Comparison of ENCODE assay signal across 19 cellular contexts in the genomic region with DNA sequence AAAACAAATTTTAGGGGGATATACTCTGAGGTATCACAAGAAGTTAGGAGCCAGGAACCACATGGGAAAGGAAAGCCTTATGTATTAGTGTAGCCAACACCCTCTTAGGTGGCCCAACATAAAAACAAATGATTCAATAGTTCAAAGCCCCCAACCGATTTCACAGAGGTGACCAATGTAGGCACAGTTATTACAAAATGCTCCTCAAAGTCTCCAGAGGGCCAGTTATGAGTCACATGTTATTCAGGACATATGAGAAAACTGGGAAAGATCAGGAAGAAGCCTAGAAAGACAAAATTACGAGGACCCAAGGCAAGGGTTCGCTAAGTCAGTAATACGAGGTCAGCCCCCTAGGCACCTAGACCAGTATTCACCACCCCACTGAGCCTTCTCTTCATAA. TPM values are rescaled to one million over a fixed set of nuclear protein-coding genes. Genes with fewer than 3 reads are reported as not detected.
DNase-seq lines count a peak whose midpoint lies in the region; ATAC-seq, FAIRE-seq and TF ChIP-seq lines count a peak whose summit lies in the region.
"Had no signal": no experiment of that assay in that cellular context is flagged by ENCODE, and none has a peak within 500 bp of the region (broad histone marks: within the 10 kb centered on the region; RNA-seq: fewer than 3 reads in every experiment).

No MANE protein-coding gene starts in this region.

- peak overlapping the region; percentile 36 for H3K4me2 ChIP-seq in astrocyte (ENCODE audit: low read length)
- H3K4me2 ChIP-seq in osteoblast (ENCODE audit: insufficient read depth, low read length) = peak overlapping the region; percentile 29
- H3K4me2 ChIP-seq: A549, PC-9 had no signal

- H3K4me1 Mint-ChIP-seq in astrocyte (ENCODE audit: low read depth, unreplicated experiment) = peaks cover 3% of the 10 kb centered on the region
- H3K4me1 Mint-ChIP-seq: CD8-positive, alpha-beta memory T cell had no signal

- peak overlapping the region; percentile 64 for H3K27ac ChIP-seq in astrocyte (ENCODE audit: low read depth, low read length)
- peak overlapping the region; percentile 86 for H3K27ac ChIP-seq in osteoblast (ENCODE audit: low read depth, low read length)
- H3K27ac ChIP-seq: A549, PC-9 had no signal

- DNase-seq in EH (ENCODE audit: low read depth) (peak; percentile 47), HT1080 (ENCODE audit: low read depth) (peak; percentile 17), astrocyte (ENCODE audit: low read depth) (no peak), osteoblast (ENCODE audit: insufficient read length, low spot score, missing footprints) (no peak), superior temporal gyrus (ENCODE audit: extremely low spot score) (no peak), SW480 (ENCODE audit: low spot score) (no peak)
- DNase-seq: C1 segment of cervical spinal cord; CD8-positive, alpha-beta memory T cell; DMS53; Kasumi-1; NCI-H1105 treated with DMSO at 0.1 percent for 48 hours; NCI-H1694; NCI-H2081 treated with DMSO at 0.1 percent for 48 hours; NCI-H510A; NCI-H774; PC-9 had no signal

- no peak for ATAC-seq in GM19324 (IDR thresholded peaks at IDR 0.05; ENCODE audit: low FRiP score, unreplicated experiment)
- ATAC-seq: A549 had no signal

- H3K4me3 ChIP-seq in astrocyte (ENCODE audit: insufficient read depth, low read depth, low read length) = no peak overlapping the region
- H3K4me3 ChIP-seq in osteoblast (ENCODE audit: insufficient read depth, low read length) = no peak overlapping the region
- H3K4me3 ChIP-seq: A549, HAP-1, PC-9 had no signal

- H2AFZ ChIP-seq in astrocyte (ENCODE audit: low read depth, low read length) = no peak overlapping the region
- H2AFZ ChIP-seq in osteoblast (ENCODE audit: low read length) = peak overlapping the region; percentile 38
- H2AFZ ChIP-seq: PC-9 had no signal

- H3K9me3 Mint-ChIP-seq in astrocyte (ENCODE audit: unreplicated experiment) = peaks cover 6% of the 10 kb centered on the region
- H3K9me3 Mint-ChIP-seq: CD8-positive, alpha-beta memory T cell had no signal

- H3K4me1 ChIP-seq in astrocyte (ENCODE audit: insufficient read depth, low read length) = peaks cover 42% of the 10 kb centered on the region
- H3K4me1 ChIP-seq in osteoblast (ENCODE audit: insufficient read depth, low read length) = peaks cover 59% of the 10 kb centered on the region
- H3K4me1 ChIP-seq: A549, HAP-1 had no signal

- no peak overlapping the region for H3K27ac Mint-ChIP-seq in astrocyte (ENCODE audit: unreplicated experiment)
- H3K27ac Mint-ChIP-seq: CD8-positive, alpha-beta memory T cell had no signal

- H3K9me3 ChIP-seq in astrocyte (ENCODE audit: insufficient read depth, low read depth, low read length) (no peaks in the 10 kb centered on the region), osteoblast (ENCODE audit: low read depth, low read length) (no peaks in the 10 kb centered on the region)
- H3K9me3 ChIP-seq: A549, HAP-1 had no signal

- no peak overlapping the region for H3K4me3 Mint-ChIP-seq in astrocyte (ENCODE audit: unreplicated experiment)
- H3K4me3 Mint-ChIP-seq: CD8-positive, alpha-beta memory T cell had no signal

- H3K36me3 Mint-ChIP-seq in astrocyte (ENCODE audit: low read depth, unreplicated experiment) = peaks cover 2% of the 10 kb centered on the region
- H3K36me3 Mint-ChIP-seq: CD8-positive, alpha-beta memory T cell had no signal

- H3K27me3 Mint-ChIP-seq in astrocyte (ENCODE audit: low read depth, unreplicated experiment) = peaks cover 2% of the 10 kb centered on the region

- H4K20me1 ChIP-seq in astrocyte (ENCODE audit: insufficient read depth, low read length) = no peaks in the 10 kb centered on the region
- H4K20me1 ChIP-seq in osteoblast (ENCODE audit: insufficient read depth, low read length) = no peaks in the 10 kb centered on the region

- no peaks in the 10 kb centered on the region for H3K36me3 ChIP-seq in astrocyte (ENCODE audit: insufficient read depth, low read length)
- no peaks in the 10 kb centered on the region for H3K36me3 ChIP-seq in osteoblast (ENCODE audit: insufficient read depth, low read length)
- H3K36me3 ChIP-seq: HAP-1 had no signal

- H3K27me3 ChIP-seq in astrocyte (ENCODE audit: insufficient read depth, low read length) (no peaks in the 10 kb centered on the region), osteoblast (ENCODE audit: insufficient read depth, low read length) (no peaks in the 10 kb centered on the region)

- peak overlapping the region; percentile 50 for H3K9ac ChIP-seq in astrocyte (ENCODE audit: low read length)

- TF ChIP-seq CTCF in astrocyte (IDR thresholded peaks at IDR 0.05; ENCODE audit: insufficient read depth, low read depth, low read length) (no peak), osteoblast (IDR thresholded peaks at IDR 0.05; ENCODE audit: extremely low read depth, low read depth, low read length) (no peak)

- FAIRE-seq in astrocyte (lab: Jason Lieb, UNC) = no peak
- FAIRE-seq: A549 had no signal

- H3K79me2 ChIP-seq in astrocyte (ENCODE audit: insufficient read depth, low read length) (no peaks in the 10 kb centered on the region), osteoblast (ENCODE audit: insufficient read depth, low read length) (no peaks in the 10 kb centered on the region)

RNA-seq across cellular contexts. Expression of a gene that starts 29.9 kb away (rescaled TPM):
- 18.5 and 21.0 TPM in 2 replicates for total RNA-seq in HT1080 (2014; rRNA removed; shearing (Covaris generic))
- polyA plus RNA-seq in HT1080 (2015; cell fraction: cytosol; rRNA removed) = 3.6 and 6.0 TPM in 2 replicates
- 94.2 and 97.7 TPM in 2 replicates for polyA plus RNA-seq in HT1080 (2015; cell fraction: nucleus; rRNA removed)
- 210 and 298 TPM in 2 replicates for total RNA-seq in astrocyte
- total RNA-seq in osteoblast = 1,453 and 1,556 TPM in 2 replicates

Comparison
In these comparisons a context has a peak if more than half of its experiments do, and no peak if none do; other contexts are left out.
1. DNase-seq: peak in EH (single experiment) and HT1080 (single experiment); none in astrocyte (single experiment), osteoblast (single experiment), superior temporal gyrus (single experiment) and SW480 (single experiment).